1 cellular context compared by ENCODE assay signal in genomic region chr6:87701676-87702588, GRCh38.
TF ChIP-seq lines count a peak whose summit lies in the region.

Gene AKIRIN2 (minus strand): TSS chr6:87702233. CDS start chr6:87701684, 549 bp downstream.

TF ChIP-seq in HepG2, 621 proteins besides CTCF, POLR2A, EP300 and RAD21 (continued from another document and continues in another):
- no peak for TF ChIP-seq NONO (IDR thresholded peaks at IDR 0.05)
- peak; percentile 70; the same call in 1 of the 2 replicates for TF ChIP-seq NONO (CRISPR knock-in tag; conservative IDR thresholded peaks at IDR 0.05)
- TF ChIP-seq KDM6A (CRISPR knock-in tag; IDR thresholded peaks at IDR 0.05; ENCODE audit: low read depth) = no peak
- no peak for TF ChIP-seq JUN (CRISPR knock-in tag; IDR thresholded peaks at IDR 0.05)
- TF ChIP-seq CREB1 (IDR thresholded peaks at IDR 0.05) = peak; percentile 71
- peak; percentile 90 for TF ChIP-seq CREB1 (CRISPR knock-in tag; IDR thresholded peaks at IDR 0.05)
- TF ChIP-seq SOX13 (IDR thresholded peaks at IDR 0.05) = no peak
- TF ChIP-seq SOX13 (CRISPR knock-in tag; conservative IDR thresholded peaks at IDR 0.05 in 1 of 2, IDR thresholded peaks at IDR 0.05 in 1 of 2) = no peak
- peak; percentile 94 for TF ChIP-seq POLR2G (IDR thresholded peaks at IDR 0.05; ENCODE audit: low read depth, low read length)
- no peak for TF ChIP-seq ZBTB33 (CRISPR knock-in tag; IDR thresholded peaks at IDR 0.05)
- TF ChIP-seq SNAPC4 (CRISPR knock-in tag; IDR thresholded peaks at IDR 0.05) = no peak
- no peak for TF ChIP-seq HNRNPL (IDR thresholded peaks at IDR 0.05; ENCODE audit: low read depth, low read length)
- TF ChIP-seq ZNF740 (CRISPR knock-in tag; IDR thresholded peaks at IDR 0.05) = no peak
- no peak for TF ChIP-seq SNRNP70 (IDR thresholded peaks at IDR 0.05; ENCODE audit: low read depth, low read length)
- TF ChIP-seq YY1 (IDR thresholded peaks at IDR 0.05; ENCODE audit: insufficient read depth, insufficient replicate concordance, low read depth, low read length) = peak; percentile 95
- peak; percentile 69 for TF ChIP-seq HOXA5 (CRISPR knock-in tag; IDR thresholded peaks at IDR 0.05)
- no peak; the same call in 1 of the 2 replicates for TF ChIP-seq ZNF446 (CRISPR knock-in tag; IDR thresholded peaks at IDR 0.05)
- TF ChIP-seq CAMTA2 (CRISPR knock-in tag; IDR thresholded peaks at IDR 0.05; ENCODE audit: borderline replicate concordance) = no peak
- no peak for TF ChIP-seq RNF219 (CRISPR knock-in tag; IDR thresholded peaks at IDR 0.05)
- TF ChIP-seq DNMT1 (CRISPR knock-in tag; IDR thresholded peaks at IDR 0.05) = no peak
- peak; percentile 46; the same call in 1 of the 2 replicates for TF ChIP-seq ZNF792 (CRISPR knock-in tag; IDR thresholded peaks at IDR 0.05)
- TF ChIP-seq ZKSCAN5 (CRISPR knock-in tag; IDR thresholded peaks at IDR 0.05) = no peak
- no peak for TF ChIP-seq THYN1 (CRISPR knock-in tag; IDR thresholded peaks at IDR 0.05; ENCODE audit: borderline replicate concordance, low read depth)
- peak; percentile 38 for TF ChIP-seq NFYB (CRISPR knock-in tag; IDR thresholded peaks at IDR 0.05)
- no peak for TF ChIP-seq NPAS2 (CRISPR knock-in tag; IDR thresholded peaks at IDR 0.05; ENCODE audit: borderline replicate concordance)
- no peak for TF ChIP-seq ZBTB1 (CRISPR knock-in tag; IDR thresholded peaks at IDR 0.05; ENCODE audit: borderline replicate concordance)
- TF ChIP-seq HNF4A (CRISPR knock-in tag; IDR thresholded peaks at IDR 0.05) = no peak
- 0 out of 2 replicates have a peak, but pooled peaks have one; percentile 6 for TF ChIP-seq BCL6 (CRISPR knock-in tag; IDR thresholded peaks at IDR 0.05)
- no peak; the same call in 1 of the 2 replicates for TF ChIP-seq BRD4 (CRISPR knock-in tag; IDR thresholded peaks at IDR 0.05)
- no peak for TF ChIP-seq NCOA2 (CRISPR knock-in tag; IDR thresholded peaks at IDR 0.05)
- no peak for TF ChIP-seq MIER2 (CRISPR knock-in tag; IDR thresholded peaks at IDR 0.05)
- no peak for TF ChIP-seq ZNF883 (CRISPR knock-in tag; IDR thresholded peaks at IDR 0.05; ENCODE audit: not compliant biosample characterization)
- no peak for TF ChIP-seq ZNF136 (CRISPR knock-in tag; IDR thresholded peaks at IDR 0.05; ENCODE audit: low read depth)
- no peak for TF ChIP-seq SRSF1 (optimal IDR thresholded peaks at IDR 0.05; ENCODE audit: low read depth, low read length)
- TF ChIP-seq E2F1 (CRISPR knock-in tag; IDR thresholded peaks at IDR 0.05) = no peak; the same call in none of the 2 replicates
- TF ChIP-seq DMTF1 (CRISPR knock-in tag; IDR thresholded peaks at IDR 0.05) = no peak
- no peak for TF ChIP-seq ZNF264 (CRISPR knock-in tag; IDR thresholded peaks at IDR 0.05)
- no peak for TF ChIP-seq TBP (CRISPR knock-in tag; IDR thresholded peaks at IDR 0.05)
- no peak for TF ChIP-seq MEIS2 (CRISPR knock-in tag; IDR thresholded peaks at IDR 0.05)
- TF ChIP-seq CREM (IDR thresholded peaks at IDR 0.05) = peak; percentile 94
- no peak for TF ChIP-seq CREM (CRISPR knock-in tag; IDR thresholded peaks at IDR 0.05)
- no peak for TF ChIP-seq ISX (CRISPR knock-in tag; conservative IDR thresholded peaks at IDR 0.05)
- TF ChIP-seq RELA (CRISPR knock-in tag; IDR thresholded peaks at IDR 0.05) = no peak
- TF ChIP-seq ZNF3 (CRISPR knock-in tag; IDR thresholded peaks at IDR 0.05) = no peak
- TF ChIP-seq MAFG (CRISPR knock-in tag; IDR thresholded peaks at IDR 0.05) = no peak
- no peak for TF ChIP-seq PHF21A (CRISPR knock-in tag; IDR thresholded peaks at IDR 0.05)
- TF ChIP-seq ZNF670 (CRISPR knock-in tag; IDR thresholded peaks at IDR 0.05; ENCODE audit: borderline replicate concordance) = peak; percentile 74; the same call in 1 of the 2 replicates
- TF ChIP-seq MLXIP (CRISPR knock-in tag; IDR thresholded peaks at IDR 0.05; ENCODE audit: borderline replicate concordance) = no peak
- no peak for TF ChIP-seq MTF1 (CRISPR knock-in tag; IDR thresholded peaks at IDR 0.05)
- TF ChIP-seq ZNF431 (CRISPR knock-in tag; IDR thresholded peaks at IDR 0.05; ENCODE audit: borderline replicate concordance, low read depth) = 0 out of 2 replicates have a peak, but pooled peaks have one; percentile 26
- 0 out of 2 replicates have a peak, but pooled peaks have one; percentile 15 for TF ChIP-seq THRA (CRISPR knock-in tag; IDR thresholded peaks at IDR 0.05; ENCODE audit: borderline replicate concordance)
- no peak for TF ChIP-seq ZSCAN9 (CRISPR knock-in tag; IDR thresholded peaks at IDR 0.05; ENCODE audit: borderline replicate concordance)
